Comparison of ENCODE assay signal across 8 cellular contexts in genomic region chr3:134796313-134797079, GRCh38. TPM values are rescaled to one million over a fixed set of nuclear protein-coding genes. Genes with fewer than 3 reads are reported as not detected.
DNase-seq lines count a peak whose midpoint lies in the region; ATAC-seq, FAIRE-seq and TF ChIP-seq lines count a peak whose summit lies in the region.

No MANE protein-coding gene starts in this region.

- H3K27ac Mint-ChIP-seq in activated T-helper 1 cell treated with anti-CD3 and anti-CD28 coated beads, Interleukin-12 subunit alpha, Interleukin-12 subunit beta, Interleukin-2, Interleukin-4 antibody, amounts not matched to agents 30 ng/mL and 10 ng/mL and 1 ng/mL, durations not matched to agents 14 hours and 24 hours and 36 hours, result no peak overlapping the region

- peaks cover 48% of the 10 kb centered on the region for H3K4me1 Mint-ChIP-seq in activated T-helper 1 cell treated with anti-CD3 and anti-CD28 coated beads, Interleukin-12 subunit alpha, Interleukin-12 subunit beta, Interleukin-2, Interleukin-4 antibody, amounts not matched to agents 30 ng/mL and 10 ng/mL and 1 ng/mL, durations not matched to agents 14 hours and 24 hours and 36 hours (ENCODE audit: low read depth)

- no peaks in the 10 kb centered on the region for H3K36me3 ChIP-seq in cardiac muscle cell

- FAIRE-seq in urothelium cell line (lab: Jason Lieb, UNC), result no peak

- TF ChIP-seq CTCF in cardiac muscle cell (IDR thresholded peaks at IDR 0.05; ENCODE audit: low read depth, low read length), result no peak

- H3K27ac ChIP-seq in cardiac muscle cell, result no peak overlapping the region

- ATAC-seq in Right ventricle myocardium inferior (no peak), left lobe of liver (peak; percentile 39)

- H3K4me3 ChIP-seq in cardiac muscle cell, result peak overlapping the region; percentile 43

- peaks cover 92% of the 10 kb centered on the region for H3K27me3 ChIP-seq in cardiac muscle cell

- no peaks in the 10 kb centered on the region for H3K36me3 Mint-ChIP-seq in activated T-helper 1 cell treated with anti-CD3 and anti-CD28 coated beads, Interleukin-12 subunit alpha, Interleukin-12 subunit beta, Interleukin-2, Interleukin-4 antibody, amounts not matched to agents 30 ng/mL and 10 ng/mL and 1 ng/mL, durations not matched to agents 14 hours and 24 hours and 36 hours (ENCODE audit: low read depth)

- no peaks in the 10 kb centered on the region for H3K4me1 ChIP-seq in cardiac muscle cell (ENCODE audit: low read depth)

- H3K9me3 Mint-ChIP-seq in activated T-helper 1 cell treated with anti-CD3 and anti-CD28 coated beads, Interleukin-12 subunit alpha, Interleukin-12 subunit beta, Interleukin-2, Interleukin-4 antibody, amounts not matched to agents 30 ng/mL and 10 ng/mL and 1 ng/mL, durations not matched to agents 14 hours and 24 hours and 36 hours, result no peaks in the 10 kb centered on the region

- H3K9me3 ChIP-seq in cardiac muscle cell (ENCODE audit: low read depth), result no peaks in the 10 kb centered on the region

- intact Hi-C loops in Right ventricle myocardium inferior (cut with DNase I), result loop anchor here (10.0 kb wide), 2 partner anchors 178 to 448 kb away; no protein-coding TSS in a partner anchor
- intact Hi-C loops in activated T-helper 1 cell treated with anti-CD3 and anti-CD28 coated beads, Interleukin-12 subunit alpha, Interleukin-12 subunit beta, Interleukin-2, Interleukin-4 antibody, amounts not matched to agents 30 ng/mL and 10 ng/mL and 1 ng/mL, durations not matched to agents 14 hours and 24 hours and 36 hours (cut with micrococcal nuclease), result loop anchor here (5.0 to 10.0 kb wide), 2 partner anchors 178 to 446 kb away; no protein-coding TSS in a partner anchor

- DNase-seq in cardiac muscle cell (ENCODE audit: low read depth in 1 of 2, low spot score in 1 of 2) (peak; percentile 22 to 42), Right ventricle myocardium inferior (ENCODE audit: missing footprints) (no peak), left lobe of liver (ENCODE audit: low spot score) (no peak), urothelium cell line (ENCODE audit: low spot score) (peak; percentile 29), SKM-1 (lab: John Stamatoyannopoulos, UW; ENCODE audit: unreplicated experiment) (no peak), NCI-H187 treated with DMSO at 0.1 percent for 48 hours (lab: John Stamatoyannopoulos, UW) (no peak), NK-92 (lab: John Stamatoyannopoulos, UW; ENCODE audit: unreplicated experiment) (no peak)
- no peak for DNase-seq in activated T-helper 1 cell treated with anti-CD3 and anti-CD28 coated beads, Interleukin-12 subunit alpha, Interleukin-12 subunit beta, Interleukin-2, Interleukin-4 antibody, amounts not matched to agents 30 ng/mL and 10 ng/mL and 1 ng/mL, durations not matched to agents 14 hours and 24 hours and 36 hours (ENCODE audit: low spot score)

- H3K4me3 Mint-ChIP-seq in activated T-helper 1 cell treated with anti-CD3 and anti-CD28 coated beads, Interleukin-12 subunit alpha, Interleukin-12 subunit beta, Interleukin-2, Interleukin-4 antibody, amounts not matched to agents 30 ng/mL and 10 ng/mL and 1 ng/mL, durations not matched to agents 14 hours and 24 hours and 36 hours, result peak overlapping the region; percentile 80

- peaks cover 59% of the 10 kb centered on the region for H3K27me3 Mint-ChIP-seq in activated T-helper 1 cell treated with anti-CD3 and anti-CD28 coated beads, Interleukin-12 subunit alpha, Interleukin-12 subunit beta, Interleukin-2, Interleukin-4 antibody, amounts not matched to agents 30 ng/mL and 10 ng/mL and 1 ng/mL, durations not matched to agents 14 hours and 24 hours and 36 hours (ENCODE audit: insufficient read depth)

RNA-seq across cellular contexts. Expression of gene EPHB1, which starts 1.4 kb away (rescaled TPM):
- total RNA-seq in cardiac muscle cell (0.45 and 0.56 TPM in 2 replicates), Right ventricle myocardium inferior (1.4 TPM), left lobe of liver (8.1 TPM)
- polyA plus RNA-seq in cardiac muscle cell, result 1.7 and 1.8 TPM in 2 replicates
- total RNA-seq in activated T-helper 1 cell treated with anti-CD3 and anti-CD28 coated beads, Interleukin-12 subunit alpha, Interleukin-12 subunit beta, Interleukin-2, Interleukin-4 antibody, amounts not matched to agents 30 ng/mL and 10 ng/mL and 1 ng/mL, durations not matched to agents 14 hours and 24 hours and 36 hours, result 5.0 and 5.2 TPM in 2 replicates

Comparison
In these comparisons a context has a peak if more than half of its experiments do, and no peak if none do; other contexts are left out.
1. DNase-seq: peak in cardiac muscle cell (2 of 2) and urothelium cell line (single experiment); none in Right ventricle myocardium inferior (single experiment), activated T-helper 1 cell treated with anti-CD3 and anti-CD28 coated beads, Interleukin-12 subunit alpha, Interleukin-12 subunit beta, Interleukin-2, Interleukin-4 antibody, amounts not matched to agents 30 ng/mL and 10 ng/mL and 1 ng/mL, durations not matched to agents 14 hours and 24 hours and 36 hours (single experiment), left lobe of liver (single experiment), SKM-1 (single experiment), NCI-H187 treated with DMSO at 0.1 percent for 48 hours (single experiment) and NK-92 (single experiment).